In the genomic region with DNA sequence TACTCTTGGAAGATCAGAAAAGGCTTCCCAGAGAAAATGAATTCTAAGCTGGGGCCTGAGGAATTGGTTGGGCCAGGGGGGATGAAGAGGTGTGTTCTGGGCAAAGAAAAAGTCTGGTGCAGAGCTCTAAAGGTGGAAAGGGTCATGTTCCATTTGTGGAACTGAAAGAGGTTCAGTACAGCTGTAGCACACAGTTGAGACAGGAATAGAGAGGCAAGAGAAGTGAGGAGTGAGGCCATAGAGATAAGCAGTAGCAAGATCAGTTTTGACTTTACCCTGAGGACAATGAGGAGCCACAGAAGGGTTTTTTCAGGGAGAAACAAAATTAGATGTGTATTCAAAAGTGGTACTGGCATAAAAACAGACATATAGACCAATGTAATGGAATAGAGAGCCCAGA, we compare ENCODE assay signal across 19 cellular contexts. TPM values are rescaled to one million over a fixed set of nuclear protein-coding genes. Genes with fewer than 3 reads are reported as not detected.
DNase-seq lines count a peak whose midpoint lies in the region; ATAC-seq and TF ChIP-seq lines count a peak whose summit lies in the region.
"Had no signal": no experiment of that assay in that cellular context is flagged by ENCODE, and none has a peak within 500 bp of the region (broad histone marks: within the 10 kb centered on the region; RNA-seq: fewer than 3 reads in every experiment).

No MANE protein-coding gene starts in this region.

- H3K27me3 Mint-ChIP-seq in stimulated activated memory B cell treated with anti-CD40 and anti-IgM and Interleukin-4, amounts not matched to agents 10 μg/mL and 1 μg/mL and 100 μg/mL, for 72 hours: no peaks in the 10 kb centered on the region
- H3K27me3 Mint-ChIP-seq: activated CD4-positive, alpha-beta T cell treated with anti-CD3 and anti-CD28 coated beads, Interleukin-2, amount 10 ng/mL, durations not matched to agents 24 days and 14 days; CD4-positive, alpha-beta memory T cell; stimulated activated naive CD8-positive, alpha-beta T cell treated with anti-CD3 and anti-CD28 coated beads, Interleukin-15, amount 100 ng/mL, for 72 hours had no signal

- H3K27me3 ChIP-seq in cardiac muscle cell (no peaks in the 10 kb centered on the region), heart right ventricle (no peaks in the 10 kb centered on the region)
- H3K27me3 ChIP-seq: vagina had no signal

- no peak overlapping the region for H3K27ac Mint-ChIP-seq in stimulated activated memory B cell treated with anti-CD40 and anti-IgM and Interleukin-4, amounts not matched to agents 10 μg/mL and 1 μg/mL and 100 μg/mL, for 72 hours
- H3K27ac Mint-ChIP-seq: activated CD4-positive, alpha-beta T cell treated with anti-CD3 and anti-CD28 coated beads, Interleukin-2, amount 10 ng/mL, durations not matched to agents 24 days and 14 days; mesothelial cell of epicardium; stimulated activated naive CD8-positive, alpha-beta T cell treated with anti-CD3 and anti-CD28 coated beads, Interleukin-15, amount 100 ng/mL, for 72 hours had no signal

- no peaks in the 10 kb centered on the region for H3K9me3 ChIP-seq in cardiac muscle cell (ENCODE audit: low read depth)
- no peaks in the 10 kb centered on the region for H3K9me3 ChIP-seq in heart right ventricle
- H3K9me3 ChIP-seq: vagina had no signal

- no peak overlapping the region for H3K4me3 Mint-ChIP-seq in stimulated activated memory B cell treated with anti-CD40 and anti-IgM and Interleukin-4, amounts not matched to agents 10 μg/mL and 1 μg/mL and 100 μg/mL, for 72 hours
- H3K4me3 Mint-ChIP-seq: activated CD4-positive, alpha-beta T cell treated with anti-CD3 and anti-CD28 coated beads, Interleukin-2, amount 10 ng/mL, durations not matched to agents 24 days and 14 days; CD4-positive, alpha-beta memory T cell; mesothelial cell of epicardium; stimulated activated naive CD8-positive, alpha-beta T cell treated with anti-CD3 and anti-CD28 coated beads, Interleukin-15, amount 100 ng/mL, for 72 hours had no signal

- peak overlapping the region; percentile 39 for H3K27ac ChIP-seq in cardiac muscle cell
- no peak overlapping the region for H3K27ac ChIP-seq in heart right ventricle
- H3K27ac ChIP-seq: vagina had no signal

- DNase-seq in cardiac muscle cell (ENCODE audit: low read depth in 1 of 2, low spot score in 1 of 2) (peak in 1 of 2 donors; percentile 36), heart right ventricle (no peak), kidney tubule cell (ENCODE audit: low spot score) (no peak)
- DNase-seq: activated CD4-positive, alpha-beta T cell treated with anti-CD3 and anti-CD28 coated beads, Interleukin-2, amount 10 ng/mL, durations not matched to agents 24 days and 14 days; activated T-cell treated with anti-CD3 and anti-CD28 coated beads for 4 hours; CD4-positive, alpha-beta memory T cell; NCI-H1417; NCI-H226; stimulated activated naive CD8-positive, alpha-beta T cell treated with anti-CD3 and anti-CD28 coated beads, Interleukin-15, amount 100 ng/mL, for 72 hours; T-helper 9 cell had no signal

- intact Hi-C loops in heart right ventricle (cut with DNase I): no loop called here

- no peak for TF ChIP-seq CTCF in cardiac muscle cell (IDR thresholded peaks at IDR 0.05; ENCODE audit: low read depth, low read length)
- no peak for TF ChIP-seq CTCF in heart right ventricle (IDR thresholded peaks at IDR 0.05)

- H3K9me3 Mint-ChIP-seq in stimulated activated memory B cell treated with anti-CD40 and anti-IgM and Interleukin-4, amounts not matched to agents 10 μg/mL and 1 μg/mL and 100 μg/mL, for 72 hours: no peaks in the 10 kb centered on the region
- H3K9me3 Mint-ChIP-seq: activated CD4-positive, alpha-beta T cell treated with anti-CD3 and anti-CD28 coated beads, Interleukin-2, amount 10 ng/mL, durations not matched to agents 24 days and 14 days; CD4-positive, alpha-beta memory T cell; mesothelial cell of epicardium; stimulated activated naive CD8-positive, alpha-beta T cell treated with anti-CD3 and anti-CD28 coated beads, Interleukin-15, amount 100 ng/mL, for 72 hours had no signal

- ATAC-seq in heart right ventricle (no peak), GM21526 (IDR thresholded peaks at IDR 0.05; ENCODE audit: low FRiP score, unreplicated experiment) (peak; percentile 62), HG03064 (IDR thresholded peaks at IDR 0.05; ENCODE audit: low read depth, unreplicated experiment) (peak; percentile 65), HG03457 (IDR thresholded peaks at IDR 0.05; ENCODE audit: unreplicated experiment) (no peak), HG02588 (IDR thresholded peaks at IDR 0.05; ENCODE audit: unreplicated experiment) (no peak)
- peak; percentile 70 for ATAC-seq in stimulated activated memory B cell treated with anti-CD40 and anti-IgM and Interleukin-4, amounts not matched to agents 10 μg/mL and 1 μg/mL and 100 μg/mL, for 72 hours
- ATAC-seq: K562; stimulated activated naive CD8-positive, alpha-beta T cell treated with anti-CD3 and anti-CD28 coated beads, Interleukin-15, amount 100 ng/mL, for 72 hours had no signal

- H3K36me3 ChIP-seq in cardiac muscle cell (no peaks in the 10 kb centered on the region), heart right ventricle (no peaks in the 10 kb centered on the region)
- H3K36me3 ChIP-seq: vagina had no signal

- H3K4me1 ChIP-seq in cardiac muscle cell (ENCODE audit: low read depth) (peaks cover 5% of the 10 kb centered on the region), heart right ventricle (peaks cover 0 to 9% (median 0%) of the 10 kb centered on the region in 9 donors)

- no peaks in the 10 kb centered on the region for H3K36me3 Mint-ChIP-seq in stimulated activated memory B cell treated with anti-CD40 and anti-IgM and Interleukin-4, amounts not matched to agents 10 μg/mL and 1 μg/mL and 100 μg/mL, for 72 hours
- H3K36me3 Mint-ChIP-seq: CD4-positive, alpha-beta memory T cell; mesothelial cell of epicardium had no signal

- no peak overlapping the region for H3K4me3 ChIP-seq in cardiac muscle cell
- H3K4me3 ChIP-seq in heart right ventricle: no peak overlapping the region
- H3K4me3 ChIP-seq: K562, vagina had no signal

- peaks cover 39% of the 10 kb centered on the region for H3K4me1 Mint-ChIP-seq in stimulated activated memory B cell treated with anti-CD40 and anti-IgM and Interleukin-4, amounts not matched to agents 10 μg/mL and 1 μg/mL and 100 μg/mL, for 72 hours
- H3K4me1 Mint-ChIP-seq: mesothelial cell of epicardium; stimulated activated naive CD8-positive, alpha-beta T cell treated with anti-CD3 and anti-CD28 coated beads, Interleukin-15, amount 100 ng/mL, for 72 hours had no signal

RNA-seq across cellular contexts. Expression of a gene that starts 30.3 kb away (rescaled TPM):
- total RNA-seq in cardiac muscle cell (25.8 and 35.6 TPM in 2 replicates), heart right ventricle (10 to 100 TPM in 1 of 10 donors, 1 to 10 TPM in 9; 6.0 to 10.2 (median 8.9) TPM)
- polyA plus RNA-seq in cardiac muscle cell (27.1 and 31.0 TPM in 2 replicates), heart right ventricle (10 to 100 TPM in 1 of 2 donors, 1 to 10 TPM in 1; 9.9 to 20.3 TPM)

RNA-seq across cellular contexts. Expression of a gene that starts 30.6 kb away (rescaled TPM):
- 9.1 and 15.5 TPM in 2 replicates for total RNA-seq in cardiac muscle cell
- polyA plus RNA-seq in cardiac muscle cell: 8.6 and 13.4 TPM in 2 replicates
- total RNA-seq in heart right ventricle: 1 to 10 TPM; 2.7 to 6.6 (median 4.1) TPM
- polyA plus RNA-seq in heart right ventricle: 1 to 10 TPM; 3.5 to 4.4 TPM

RNA-seq across cellular contexts. Expression of a gene that starts 43.9 kb away (rescaled TPM):
- total RNA-seq in cardiac muscle cell (1.4 and 3.3 TPM in 2 replicates), heart right ventricle (under 1 TPM in 3 of 10 donors, not detected in 7; 0.17 to 0.45 (median 0.30) TPM)
- polyA plus RNA-seq in cardiac muscle cell (1.3 and 4.7 TPM in 2 replicates), heart right ventricle (under 1 TPM; 0.37 to 0.62 TPM)
- total RNA-seq: A172, K562 had no signal
- polyA plus RNA-seq: K562 had no signal

Comparison
In these comparisons a context has a peak if more than half of its experiments do, and no peak if none do; other contexts are left out.
1. ATAC-seq: peak in GM21526 (single experiment), HG03064 (single experiment) and stimulated activated memory B cell treated with anti-CD40 and anti-IgM and Interleukin-4, amounts not matched to agents 10 μg/mL and 1 μg/mL and 100 μg/mL, for 72 hours (single experiment); none in heart right ventricle (0 of 8), HG03457 (single experiment) and HG02588 (single experiment).